ENCODE assay signal across 17 cellular contexts in genomic region chr14:68475802-68476201, GRCh38.
DNase-seq lines count a peak whose midpoint lies in the region; TF ChIP-seq lines count a peak whose summit lies in the region.
"Had no signal": no experiment of that assay in that cellular context is flagged by ENCODE, and none has a peak within 500 bp of the region (broad histone marks: within the 10 kb centered on the region; RNA-seq: fewer than 3 reads in every experiment).

No MANE protein-coding gene starts in this region.

- H3K36me3 ChIP-seq in transverse colon, result no peaks in the 10 kb centered on the region
- H3K36me3 ChIP-seq: SJSA1, tibial nerve had no signal

- H3K27me3 Mint-ChIP-seq in nephron progenitor cell (ENCODE audit: low read depth, poor library complexity) (peaks cover 3% of the 10 kb centered on the region), osteocyte (ENCODE audit: unreplicated experiment) (no peaks in the 10 kb centered on the region)
- no peaks in the 10 kb centered on the region for H3K27me3 Mint-ChIP-seq in activated naive CD4-positive, alpha-beta T cell treated with anti-CD3 and anti-CD28 coated beads for 36 hours (ENCODE audit: low read depth)
- H3K27me3 Mint-ChIP-seq in activated T-helper 2 cell treated with anti-CD3 and anti-CD28 coated beads, Interferon-gamma antibody, Interleukin-2, Interleukin-4, amounts not matched to agents 10 μg/mL and 5 μg/mL and 100 μg/mL, durations not matched to agents 14 hours and 24 hours and 36 hours (ENCODE audit: low read depth), result no peaks in the 10 kb centered on the region

- TF ChIP-seq POLR2A in transverse colon (IDR thresholded peaks at IDR 0.05), result no peak

- H3K27ac Mint-ChIP-seq in nephron progenitor cell (peak overlapping the region; percentile 64), osteocyte (ENCODE audit: unreplicated experiment) (no peak overlapping the region)
- H3K27ac Mint-ChIP-seq in activated naive CD4-positive, alpha-beta T cell treated with anti-CD3 and anti-CD28 coated beads for 36 hours, result no peak overlapping the region
- H3K27ac Mint-ChIP-seq in activated T-helper 2 cell treated with anti-CD3 and anti-CD28 coated beads, Interferon-gamma antibody, Interleukin-2, Interleukin-4, amounts not matched to agents 10 μg/mL and 5 μg/mL and 100 μg/mL, durations not matched to agents 14 hours and 24 hours and 36 hours, result no peak overlapping the region
- H3K27ac Mint-ChIP-seq: activated CD8-positive, alpha-beta T cell treated with anti-CD3 and anti-CD28 coated beads, Interleukin-2, amount 10 ng/mL, durations not matched to agents 7 days and 5 days had no signal

- H3K9me3 Mint-ChIP-seq in nephron progenitor cell (no peaks in the 10 kb centered on the region), osteocyte (ENCODE audit: unreplicated experiment) (no peaks in the 10 kb centered on the region)
- H3K9me3 Mint-ChIP-seq in activated naive CD4-positive, alpha-beta T cell treated with anti-CD3 and anti-CD28 coated beads for 36 hours, result no peaks in the 10 kb centered on the region
- no peaks in the 10 kb centered on the region for H3K9me3 Mint-ChIP-seq in activated T-helper 2 cell treated with anti-CD3 and anti-CD28 coated beads, Interferon-gamma antibody, Interleukin-2, Interleukin-4, amounts not matched to agents 10 μg/mL and 5 μg/mL and 100 μg/mL, durations not matched to agents 14 hours and 24 hours and 36 hours

- DNase-seq in DMS53 (lab: John Stamatoyannopoulos, UW) (peak; percentile 5), DMS53 treated with DMSO at 0.1 percent for 48 hours (lab: John Stamatoyannopoulos, UW; ENCODE audit: unreplicated experiment) (no peak), caudate nucleus (lab: John Stamatoyannopoulos, UW) (no peak), nephron progenitor cell (no peak), transverse colon (no peak), osteocyte (ENCODE audit: extremely low spot score, unreplicated experiment) (no peak)
- no peak for DNase-seq in activated naive CD4-positive, alpha-beta T cell treated with anti-CD3 and anti-CD28 coated beads for 36 hours
- DNase-seq in activated T-helper 2 cell treated with anti-CD3 and anti-CD28 coated beads, Interferon-gamma antibody, Interleukin-2, Interleukin-4, amounts not matched to agents 10 μg/mL and 5 μg/mL and 100 μg/mL, durations not matched to agents 14 hours and 24 hours and 36 hours (ENCODE audit: low spot score), result no peak
- DNase-seq: 8988T; activated CD8-positive, alpha-beta T cell treated with anti-CD3 and anti-CD28 coated beads, Interleukin-2, amount 10 ng/mL, durations not matched to agents 7 days and 5 days; activated naive CD4-positive, alpha-beta T cell; effector memory CD4-positive, alpha-beta T cell; GDM1; NCI-H2171; NK-92 treated with Interleukin-12 subunit alpha and Interleukin-12 subunit beta, amount 100 ng/mL, for 24 hours had no signal

- no peaks in the 10 kb centered on the region for H3K27me3 ChIP-seq in transverse colon
- H3K27me3 ChIP-seq: SJSA1, tibial nerve had no signal

- no peak overlapping the region for H3K4me3 Mint-ChIP-seq in nephron progenitor cell
- no peak overlapping the region for H3K4me3 Mint-ChIP-seq in activated naive CD4-positive, alpha-beta T cell treated with anti-CD3 and anti-CD28 coated beads for 36 hours
- H3K4me3 Mint-ChIP-seq in osteocyte (ENCODE audit: unreplicated experiment), result no peak overlapping the region
- no peak overlapping the region for H3K4me3 Mint-ChIP-seq in activated T-helper 2 cell treated with anti-CD3 and anti-CD28 coated beads, Interferon-gamma antibody, Interleukin-2, Interleukin-4, amounts not matched to agents 10 μg/mL and 5 μg/mL and 100 μg/mL, durations not matched to agents 14 hours and 24 hours and 36 hours (ENCODE audit: low read depth)
- H3K4me3 Mint-ChIP-seq: activated CD8-positive, alpha-beta T cell treated with anti-CD3 and anti-CD28 coated beads, Interleukin-2, amount 10 ng/mL, durations not matched to agents 7 days and 5 days had no signal

- H3K4me1 Mint-ChIP-seq in nephron progenitor cell (peaks cover 89% of the 10 kb centered on the region), osteocyte (ENCODE audit: unreplicated experiment) (peaks cover 9% of the 10 kb centered on the region)
- peaks cover 3% of the 10 kb centered on the region for H3K4me1 Mint-ChIP-seq in activated naive CD4-positive, alpha-beta T cell treated with anti-CD3 and anti-CD28 coated beads for 36 hours (ENCODE audit: low read depth)
- H3K4me1 Mint-ChIP-seq in activated T-helper 2 cell treated with anti-CD3 and anti-CD28 coated beads, Interferon-gamma antibody, Interleukin-2, Interleukin-4, amounts not matched to agents 10 μg/mL and 5 μg/mL and 100 μg/mL, durations not matched to agents 14 hours and 24 hours and 36 hours (ENCODE audit: low read depth), result peaks cover under 1% of the 10 kb centered on the region

- H3K36me3 Mint-ChIP-seq in nephron progenitor cell (ENCODE audit: low read depth), result no peaks in the 10 kb centered on the region
- H3K36me3 Mint-ChIP-seq in activated naive CD4-positive, alpha-beta T cell treated with anti-CD3 and anti-CD28 coated beads for 36 hours (ENCODE audit: low read depth), result no peaks in the 10 kb centered on the region
- no peaks in the 10 kb centered on the region for H3K36me3 Mint-ChIP-seq in osteocyte (ENCODE audit: unreplicated experiment)
- no peaks in the 10 kb centered on the region for H3K36me3 Mint-ChIP-seq in activated T-helper 2 cell treated with anti-CD3 and anti-CD28 coated beads, Interferon-gamma antibody, Interleukin-2, Interleukin-4, amounts not matched to agents 10 μg/mL and 5 μg/mL and 100 μg/mL, durations not matched to agents 14 hours and 24 hours and 36 hours (ENCODE audit: low read depth)

- no peak for TF ChIP-seq EP300 in transverse colon (IDR thresholded peaks at IDR 0.05; ENCODE audit: low read depth)

- H3K27ac ChIP-seq in caudate nucleus (ENCODE audit: low read depth, low read length), result peak overlapping the region; percentile 58
- H3K27ac ChIP-seq in transverse colon, result peak overlapping the region; percentile 12 to 57 (median 28)

- no peaks in the 10 kb centered on the region for H3K9me3 ChIP-seq in transverse colon
- H3K9me3 ChIP-seq: SJSA1, tibial nerve had no signal

- no peak overlapping the region for H3K4me3 ChIP-seq in transverse colon
- H3K4me3 ChIP-seq: SJSA1, tibial nerve had no signal

- TF ChIP-seq CTCF in nephron progenitor cell (IDR thresholded peaks at IDR 0.05), result no peak
- TF ChIP-seq CTCF in transverse colon (IDR thresholded peaks at IDR 0.05), result no peak
- no peak for TF ChIP-seq CTCF in osteocyte (IDR thresholded peaks at IDR 0.05)

- in situ Hi-C loops in transverse colon (cut with MboI; ENCODE audit: low pct_ligation_motif_present in 1 of 4, low pct_unique_long_range_greater_than_20kb in 1 of 4, low sequenced_read_pairs in 3 of 4), result no loop called here

- H3K4me1 ChIP-seq in transverse colon, result peaks cover 0 to 8% (median 0%) of the 10 kb centered on the region in 4 donors

- CTCF ChIA-PET in activated naive CD4-positive, alpha-beta T cell treated with anti-CD3 and anti-CD28 coated beads for 36 hours (lab: Charles Lee), result interaction anchor here (0.7 kb wide), 1 partner anchor 228 kb away, joined by 3 read pairs; no protein-coding TSS in a partner anchor

- intact Hi-C loops in transverse colon (cut with DNase I; ENCODE audit: low total_unique reads), result no loop called here
- intact Hi-C loops in activated naive CD4-positive, alpha-beta T cell treated with anti-CD3 and anti-CD28 coated beads for 36 hours (cut with micrococcal nuclease), result no loop called here
- intact Hi-C loops in activated T-helper 2 cell treated with anti-CD3 and anti-CD28 coated beads, Interferon-gamma antibody, Interleukin-2, Interleukin-4, amounts not matched to agents 10 μg/mL and 5 μg/mL and 100 μg/mL, durations not matched to agents 14 hours and 24 hours and 36 hours (cut with micrococcal nuclease), result no loop called here
